Comparison of ENCODE assay signal across 1 cellular context in the genomic region with DNA sequence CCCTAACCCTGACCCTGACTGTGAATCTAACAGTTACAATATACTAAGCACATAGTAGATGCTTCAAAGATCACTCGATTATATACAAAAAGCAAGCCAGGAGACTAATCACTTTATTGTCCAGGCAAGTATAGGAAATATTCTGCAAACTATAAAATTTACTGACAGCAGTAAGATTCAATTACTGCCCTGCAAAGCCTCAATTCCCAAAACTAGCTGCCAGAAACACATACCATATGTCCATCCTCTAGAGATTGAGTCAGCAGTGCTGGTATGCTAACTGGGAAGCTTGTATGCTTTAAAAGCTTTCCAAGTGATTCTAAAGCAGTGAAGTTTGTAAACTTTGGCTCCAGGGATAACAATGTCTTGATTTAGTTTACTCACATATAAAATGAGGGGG.
TF ChIP-seq lines count a peak whose summit lies in the region.

No MANE protein-coding gene starts in this region.

TF ChIP-seq in HepG2, 621 proteins besides CTCF, POLR2A, EP300 and RAD21 (continued from another document):
- no peak for TF ChIP-seq DPF2 (CRISPR knock-in tag; IDR thresholded peaks at IDR 0.05; ENCODE audit: borderline replicate concordance, low read depth)
TF ChIP-seq in HepG2: peak in this region for 1.
